23 cellular contexts compared by ENCODE assay signal in genomic region chr15:61951949-61952348, GRCh38.
DNase-seq lines count a peak whose midpoint lies in the region; ATAC-seq and TF ChIP-seq lines count a peak whose summit lies in the region.
"Had no signal": no experiment of that assay in that cellular context is flagged by ENCODE, and none has a peak within 500 bp of the region (broad histone marks: within the 10 kb centered on the region; RNA-seq: fewer than 3 reads in every experiment).

No MANE protein-coding gene starts in this region.

- H3K27ac ChIP-seq in right cardiac atrium (ENCODE audit: low read length) (no peak overlapping the region), adrenal gland (no peak overlapping the region), testis (no peak overlapping the region)
- H3K27ac ChIP-seq: gastrocnemius medialis, SK-N-MC, upper lobe of right lung had no signal

- 53% methylated on average over 2 of the region's 2 CpGs for WGBS in right cardiac atrium
- WGBS in adrenal gland, 4 donors: 62 to 73% (median 69%) methylated on average over 2 of the region's 2 CpGs
- 62 to 71% methylated on average over 2 of the region's 2 CpGs for WGBS in testis, 2 donors

- no peak overlapping the region for H3K27ac Mint-ChIP-seq in activated naive CD8-positive, alpha-beta T cell treated with anti-CD3 and anti-CD28 coated beads for 36 hours
- H3K27ac Mint-ChIP-seq: endodermal cell; H9; stimulated activated memory B cell treated with anti-CD40 and anti-IgM and Interleukin-4, amounts not matched to agents 10 μg/mL and 1 μg/mL and 100 μg/mL, for 72 hours had no signal

- peaks cover 3% of the 10 kb centered on the region for H3K9me3 Mint-ChIP-seq in activated naive CD8-positive, alpha-beta T cell treated with anti-CD3 and anti-CD28 coated beads for 36 hours
- H3K9me3 Mint-ChIP-seq: CD8-positive, alpha-beta memory T cell had no signal

- no peak overlapping the region for H3K4me3 Mint-ChIP-seq in activated naive CD8-positive, alpha-beta T cell treated with anti-CD3 and anti-CD28 coated beads for 36 hours
- H3K4me3 Mint-ChIP-seq: CD8-positive, alpha-beta memory T cell; endodermal cell; H9; stimulated activated memory B cell treated with anti-CD40 and anti-IgM and Interleukin-4, amounts not matched to agents 10 μg/mL and 1 μg/mL and 100 μg/mL, for 72 hours had no signal

- no peak for DNase-seq in Right ventricle myocardium inferior (ENCODE audit: missing footprints)
- DNase-seq in right cardiac atrium: no peak
- peak in 4 of 7 donors; percentile 12 to 30 (median 19) for DNase-seq in adrenal gland
- peak; percentile 70 for DNase-seq in iris pigment epithelial cell (ENCODE audit: low read depth)
- peak; percentile 52 for DNase-seq in testis
- DNase-seq in activated naive CD8-positive, alpha-beta T cell treated with anti-CD3 and anti-CD28 coated beads for 36 hours: no peak
- no peak for DNase-seq in kidney tubule cell (ENCODE audit: low spot score)
- DNase-seq: activated CD4-positive, alpha-beta T cell treated with anti-CD3 and anti-CD28 coated beads for 48 hours; activated naive CD4-positive, alpha-beta T cell treated with anti-CD3 and anti-CD28 coated beads, Interleukin-2, amount 50 U/mL, for 16 hours; activated T-cell treated with anti-CD3 and anti-CD28 coated beads for 4 hours; CD8-positive, alpha-beta memory T cell; endodermal cell; gastrocnemius medialis; GDM1; H9; MM.1S; NCI-H2107; occipital lobe; upper lobe of right lung had no signal

- no peak for TF ChIP-seq CTCF in adrenal gland (IDR thresholded peaks at IDR 0.05)
- no peak for TF ChIP-seq CTCF in testis (IDR thresholded peaks at IDR 0.05)

- TF ChIP-seq POLR2A in adrenal gland (IDR thresholded peaks at IDR 0.05) (no peak), testis (IDR thresholded peaks at IDR 0.05) (no peak)

- H3K4me1 ChIP-seq in right cardiac atrium (ENCODE audit: control insufficient read depth, insufficient read depth, low read length) (no peaks in the 10 kb centered on the region), adrenal gland (replicated peaks in 1 of 2) (peaks cover 4 to 10% of the 10 kb centered on the region in 2 donors), testis (no peaks in the 10 kb centered on the region)
- H3K4me1 ChIP-seq: upper lobe of right lung had no signal

- intact Hi-C loops in Right ventricle myocardium inferior (cut with DNase I) (no loop called here), right cardiac atrium (cut with DNase I) (no loop called here), adrenal gland (cut with DNase I) (no loop called here), testis (cut with DNase I; ENCODE audit: low total_unique reads) (no loop called here)

- H3K4me1 Mint-ChIP-seq in activated naive CD8-positive, alpha-beta T cell treated with anti-CD3 and anti-CD28 coated beads for 36 hours: no peaks in the 10 kb centered on the region
- H3K4me1 Mint-ChIP-seq: endodermal cell; H9; stimulated activated memory B cell treated with anti-CD40 and anti-IgM and Interleukin-4, amounts not matched to agents 10 μg/mL and 1 μg/mL and 100 μg/mL, for 72 hours had no signal

- H3K27me3 Mint-ChIP-seq in activated naive CD8-positive, alpha-beta T cell treated with anti-CD3 and anti-CD28 coated beads for 36 hours: no peaks in the 10 kb centered on the region
- H3K27me3 Mint-ChIP-seq: CD8-positive, alpha-beta memory T cell; stimulated activated memory B cell treated with anti-CD40 and anti-IgM and Interleukin-4, amounts not matched to agents 10 μg/mL and 1 μg/mL and 100 μg/mL, for 72 hours had no signal

- H3K36me3 ChIP-seq in adrenal gland (replicated peaks in 1 of 2): peaks cover 0 to 23% of the 10 kb centered on the region in 2 donors
- no peaks in the 10 kb centered on the region for H3K36me3 ChIP-seq in testis (ENCODE audit: low read depth, missing control alignments)

- peak; percentile 10 for ATAC-seq in Right ventricle myocardium inferior
- no peak for ATAC-seq in right cardiac atrium
- ATAC-seq in esophagus mucosa: no peak
- ATAC-seq: gastrocnemius medialis; stimulated activated memory B cell treated with anti-CD40 and anti-IgM and Interleukin-4, amounts not matched to agents 10 μg/mL and 1 μg/mL and 100 μg/mL, for 72 hours; upper lobe of right lung had no signal

- H3K9me3 ChIP-seq in right cardiac atrium (ENCODE audit: control insufficient read depth, low read length): no peaks in the 10 kb centered on the region
- H3K9me3 ChIP-seq in adrenal gland (replicated peaks in 1 of 3): no peaks in the 10 kb centered on the region
- no peaks in the 10 kb centered on the region for H3K9me3 ChIP-seq in testis
- H3K9me3 ChIP-seq: gastrocnemius medialis, upper lobe of right lung had no signal

- no peaks in the 10 kb centered on the region for H3K27me3 ChIP-seq in right cardiac atrium (ENCODE audit: control insufficient read depth, insufficient read depth)
- H3K27me3 ChIP-seq in adrenal gland: no peaks in the 10 kb centered on the region
- H3K27me3 ChIP-seq in testis: no peaks in the 10 kb centered on the region
- H3K27me3 ChIP-seq: gastrocnemius medialis, upper lobe of right lung had no signal

- H3K36me3 Mint-ChIP-seq in activated naive CD8-positive, alpha-beta T cell treated with anti-CD3 and anti-CD28 coated beads for 36 hours: peaks cover 28% of the 10 kb centered on the region

- H3K4me3 ChIP-seq in right cardiac atrium (ENCODE audit: low read length) (no peak overlapping the region), adrenal gland (no peak overlapping the region), testis (no peak overlapping the region)
- H3K4me3 ChIP-seq: gastrocnemius medialis, SK-N-MC, smooth muscle cell, upper lobe of right lung had no signal

Comparison
In these comparisons a context has a peak if more than half of its experiments do, and no peak if none do; other contexts are left out.
1. DNase-seq: peak in adrenal gland (4 of 7), iris pigment epithelial cell (single experiment) and testis (single experiment); none in Right ventricle myocardium inferior (single experiment), right cardiac atrium (0 of 3), activated naive CD8-positive, alpha-beta T cell treated with anti-CD3 and anti-CD28 coated beads for 36 hours (single experiment) and kidney tubule cell (single experiment).